15 cellular contexts compared by ENCODE assay signal in the genomic region with DNA sequence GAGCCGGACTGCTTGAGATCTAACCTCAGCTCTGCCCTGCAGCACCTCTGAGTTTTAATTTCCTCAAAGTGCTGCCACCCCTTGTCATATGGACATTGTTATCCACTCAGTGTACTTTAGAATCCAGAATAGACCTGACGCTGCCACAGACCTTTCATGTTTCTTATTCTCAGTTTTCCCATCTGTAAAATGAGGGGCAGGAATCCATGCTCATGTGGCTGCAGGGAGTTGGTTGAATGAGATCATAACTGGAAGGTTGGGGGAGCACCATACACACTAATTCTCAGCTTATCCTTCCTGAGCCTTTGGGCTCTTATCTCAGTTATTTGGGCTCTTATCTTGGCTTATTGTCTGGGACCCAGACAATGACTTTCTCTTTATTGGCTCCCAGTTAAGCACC. TPM values are rescaled to one million over a fixed set of nuclear protein-coding genes. Genes with fewer than 3 reads are reported as not detected.
A peak's percentile ranks its signal among the peaks of the same experiment; 100 is the strongest.
DNase-seq lines count a peak whose midpoint lies in the region; ATAC-seq and TF ChIP-seq lines count a peak whose summit lies in the region.
"Had no signal": no experiment of that assay in that cellular context is flagged by ENCODE, and none has a peak within 500 bp of the region (broad histone marks: within the 10 kb centered on the region; RNA-seq: fewer than 3 reads in every experiment).

No MANE protein-coding gene starts in this region.

- no peak for ATAC-seq in CD4-positive, alpha-beta T cell (ENCODE audit: poor library complexity)
- no peak for ATAC-seq in HG03139 (IDR thresholded peaks at IDR 0.05; ENCODE audit: unreplicated experiment)
- no peak for ATAC-seq in HG02938 (IDR thresholded peaks at IDR 0.05; ENCODE audit: unreplicated experiment)
- ATAC-seq: activated T-helper 17 cell treated with anti-CD3 and anti-CD28 coated beads, Interleukin-2, amount 50 U/mL, for 72 hours had no signal

- no peaks in the 10 kb centered on the region for H3K27me3 Mint-ChIP-seq in CD4-positive, alpha-beta T cell
- no peaks in the 10 kb centered on the region for H3K27me3 Mint-ChIP-seq in brain
- H3K27me3 Mint-ChIP-seq: activated T-helper 17 cell treated with anti-CD3 and anti-CD28 coated beads, Interleukin-2, amount 50 U/mL, for 72 hours had no signal

- H3K9me3 Mint-ChIP-seq in CD4-positive, alpha-beta T cell = no peaks in the 10 kb centered on the region
- H3K9me3 Mint-ChIP-seq in brain = no peaks in the 10 kb centered on the region
- H3K9me3 Mint-ChIP-seq: activated T-helper 17 cell treated with anti-CD3 and anti-CD28 coated beads, Interleukin-2, amount 50 U/mL, for 72 hours had no signal

- TF ChIP-seq CTCF in CD4-positive, alpha-beta T cell (IDR thresholded peaks at IDR 0.05) = no peak
- no peak for TF ChIP-seq CTCF in HEK293 (tag by site-specific recombination; IDR thresholded peaks at IDR 0.05)
- no peak for TF ChIP-seq CTCF in brain (conservative IDR thresholded peaks at IDR 0.05)

- no peaks in the 10 kb centered on the region for H3K4me1 ChIP-seq in HEK293 (ENCODE audit: control insufficient read depth, insufficient read depth, low read length)
- H3K4me1 ChIP-seq: parathyroid adenoma had no signal

- DNase-seq in CD4-positive, alpha-beta T cell = no peak
- DNase-seq: cortex of kidney; NCI-H1436; NCI-H2171; NCI-H526 treated with DMSO at 0.1 percent for 48 hours; SIG-M5; stimulated activated CD4-positive, alpha-beta T cell treated with anti-CD3 and anti-CD28 coated beads, Interleukin-1b, Interleukin-23, amount 100 ng/mL, for 48 hours; tibial artery had no signal

- no peaks in the 10 kb centered on the region for H3K27me3 ChIP-seq in CD4-positive, alpha-beta T cell (ENCODE audit: control insufficient read depth, insufficient read depth, low read length)
- H3K27me3 ChIP-seq: tibial artery had no signal

- peaks cover 35% of the 10 kb centered on the region for H3K36me3 Mint-ChIP-seq in CD4-positive, alpha-beta T cell (ENCODE audit: low read depth)
- H3K36me3 Mint-ChIP-seq in brain = peaks cover 37% of the 10 kb centered on the region

- POLR2A ChIA-PET in CD4-positive, alpha-beta T cell (lab: Charles Lee) = interaction anchor here (5.3 kb wide), 1 partner anchor 23 kb away, joined by 24 read pairs; no protein-coding TSS in a partner anchor
- POLR2A ChIA-PET in HEK293 (lab: Yijun Ruan, JAX) = no interaction called here

- H3K27ac Mint-ChIP-seq in CD4-positive, alpha-beta T cell = peak overlapping the region; percentile 61
- H3K27ac Mint-ChIP-seq in brain = no peak overlapping the region
- H3K27ac Mint-ChIP-seq: activated T-helper 17 cell treated with anti-CD3 and anti-CD28 coated beads, Interleukin-2, amount 50 U/mL, for 72 hours had no signal

- peaks cover 7 to 66% of the 10 kb centered on the region in 2 experiments for H3K36me3 ChIP-seq in HEK293 (ENCODE audit: control insufficient read depth in 2 of 2, insufficient read depth in 1 of 2, low read length in 2 of 2)

- intact Hi-C loops in CD4-positive, alpha-beta T cell (cut with DNase I, micrococcal nuclease) = loop anchor here in 1 of 2 experiments (5.0 kb wide), 2 partner anchors 50 to 180 kb away; a partner anchor contains a TSS

- no peak overlapping the region for H3K4me3 ChIP-seq in HEK293 (ENCODE audit: low read depth, low read length)
- H3K4me3 ChIP-seq: lower lobe of right lung, tibial artery had no signal

- H3K4me3 Mint-ChIP-seq in CD4-positive, alpha-beta T cell = peak overlapping the region; percentile 51
- H3K4me3 Mint-ChIP-seq in brain = peak overlapping the region in 3 of 5 experiments; percentile 31 to 54 (median 36)

- no peak overlapping the region for H3K27ac ChIP-seq in CD4-positive, alpha-beta T cell (ENCODE audit: low read depth, low read length)
- H3K27ac ChIP-seq in HEK293 (ENCODE audit: extremely low read depth, low read depth, low read length) = no peak overlapping the region
- H3K27ac ChIP-seq: lower lobe of right lung, parathyroid adenoma, tibial artery had no signal

- peaks cover 38% of the 10 kb centered on the region for H3K4me1 Mint-ChIP-seq in CD4-positive, alpha-beta T cell (ENCODE audit: low read depth)
- H3K4me1 Mint-ChIP-seq in brain = peaks cover 16% of the 10 kb centered on the region

- H3K9me3 ChIP-seq in CD4-positive, alpha-beta T cell (ENCODE audit: control insufficient read depth, low read length) = no peaks in the 10 kb centered on the region
- no peaks in the 10 kb centered on the region for H3K9me3 ChIP-seq in HEK293 (ENCODE audit: control insufficient read depth, insufficient read depth, low read depth, low read length)
- H3K9me3 ChIP-seq: lower lobe of right lung, tibial artery had no signal

- CTCF ChIA-PET in CD4-positive, alpha-beta T cell (lab: Charles Lee) = no interaction called here
- CTCF ChIA-PET in HEK293 (lab: Yijun Ruan, JAX) = interaction anchor here (0.6 to 1.4 kb wide), 2 partner anchors 17 to 201 kb away, joined by 3 read pairs; no protein-coding TSS in a partner anchor

TF ChIP-seq in HEK293, 187 proteins besides CTCF, POLR2A, EP300 and RAD21:
- TF ChIP-seq KLF7 (tag by site-specific recombination; IDR thresholded peaks at IDR 0.05; ENCODE audit: borderline replicate concordance) (no peak), ZNF548 (tag by site-specific recombination; IDR thresholded peaks at IDR 0.05) (peak; percentile 92)

RNA-seq across cellular contexts. Expression of a gene that starts 2.3 kb away (rescaled TPM):
- 10 to 100 TPM; 22.8 to 27.5 TPM for total RNA-seq in CD4-positive, alpha-beta T cell
- 3.5 TPM for polyA plus RNA-seq in brain (ENCODE audit: insufficient read depth, low read depth, low replicate concordance)

RNA-seq across cellular contexts. Expression of a gene that starts 26.7 kb away (rescaled TPM):
- 100 to 1,000 TPM; 163 to 167 TPM for total RNA-seq in CD4-positive, alpha-beta T cell
- polyA plus RNA-seq in brain (ENCODE audit: insufficient read depth, low read depth, low replicate concordance) = 307 TPM

RNA-seq across cellular contexts. Expression of a gene that starts 48.0 kb away (rescaled TPM):
- 1 to 10 TPM; 5.6 to 5.9 TPM for total RNA-seq in CD4-positive, alpha-beta T cell
- polyA plus RNA-seq in brain (ENCODE audit: insufficient read depth, low read depth, low replicate concordance) = 78.4 TPM

RNA-seq across cellular contexts. Expression of a gene that starts 54.1 kb away (rescaled TPM):
- total RNA-seq in CD4-positive, alpha-beta T cell = 100 to 1,000 TPM; 265 to 277 TPM
- 13.8 TPM for polyA plus RNA-seq in brain (ENCODE audit: insufficient read depth, low read depth, low replicate concordance)
